Comparison of ENCODE assay signal across 8 cellular contexts in the genomic region with DNA sequence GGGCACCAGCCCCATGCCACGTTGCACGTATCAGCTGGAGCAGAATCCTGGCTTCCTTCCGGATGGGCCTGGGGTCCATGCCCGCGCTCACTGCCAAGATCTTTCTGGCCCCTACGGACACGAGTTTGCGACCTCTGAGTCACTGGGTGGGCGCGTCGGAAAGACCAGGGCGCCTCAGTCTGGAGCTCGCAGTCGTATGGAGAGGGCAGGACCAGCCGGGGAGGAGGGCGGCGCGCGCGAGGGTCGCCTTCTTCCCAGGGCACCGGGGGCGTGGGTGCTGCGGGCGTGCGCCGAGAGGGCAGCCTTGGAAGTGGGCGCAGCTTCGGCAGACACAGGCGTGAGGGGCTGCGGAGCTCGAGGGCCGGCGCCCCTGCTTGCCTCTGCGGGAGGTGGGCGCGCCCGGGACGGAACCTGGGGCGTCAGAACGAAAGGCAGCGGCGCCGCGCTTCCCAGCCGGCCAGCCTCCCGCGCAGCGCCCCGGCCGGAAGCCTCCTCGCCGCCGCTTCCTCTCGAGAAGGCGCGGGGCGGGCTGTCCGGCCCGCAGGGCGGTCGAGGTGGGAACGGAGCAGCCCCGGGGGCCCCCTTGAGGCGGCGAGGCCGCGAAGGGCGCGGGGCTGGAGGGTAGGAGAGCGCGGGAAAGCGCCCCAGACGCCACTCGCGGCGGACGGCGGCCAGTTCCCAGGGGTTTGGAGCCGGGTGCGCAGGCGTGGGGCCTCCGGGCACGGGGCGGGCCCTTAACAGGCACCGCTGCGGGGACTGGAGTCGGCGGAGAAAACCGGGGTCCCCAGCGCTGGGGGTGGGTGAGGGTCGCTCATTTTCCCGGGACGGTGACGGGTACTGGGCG. TPM values are rescaled to one million over a fixed set of nuclear protein-coding genes. Genes with fewer than 3 reads are reported as not detected.
A peak's percentile ranks its signal among the peaks of the same experiment; 100 is the strongest.
DNase-seq lines count a peak whose midpoint lies in the region; ATAC-seq and TF ChIP-seq lines count a peak whose summit lies in the region.

Gene ARL6IP4 (plus strand): TSS at position 490 of the 844 bp plus-strand sequence. CDS start 459 bp downstream, outside the sequence.

- no peaks in the 10 kb centered on the region for H3K36me3 ChIP-seq in neural progenitor cell

- H3K4me1 ChIP-seq in foreskin keratinocyte: no peaks in the 10 kb centered on the region
- peaks cover 18% of the 10 kb centered on the region for H3K4me1 ChIP-seq in neural progenitor cell

- peak within 1 kb of the TSS; percentile 86 for H3K27ac ChIP-seq in C4-2B
- H3K27ac ChIP-seq in foreskin keratinocyte: peak within 1 kb of the TSS; percentile 84
- H3K27ac ChIP-seq in neural progenitor cell: no peak within 1 kb of the TSS

- H3K27me3 ChIP-seq in foreskin keratinocyte (no peaks in the 10 kb centered on the region), neural progenitor cell (no peaks in the 10 kb centered on the region)

- peaks cover 55% of the 10 kb centered on the region for H3K4me1 Mint-ChIP-seq in neural progenitor cell

- H3K27me3 Mint-ChIP-seq in neural progenitor cell (ENCODE audit: insufficient read depth, low read depth): no peaks in the 10 kb centered on the region

- H3F3A ChIP-seq in neural progenitor cell (ENCODE audit: low read depth): no peaks in the 10 kb centered on the region

- no peak for TF ChIP-seq CTCF in C4-2B (conservative IDR thresholded peaks at IDR 0.05)
- no peak for TF ChIP-seq CTCF in foreskin keratinocyte (conservative IDR thresholded peaks at IDR 0.05)
- TF ChIP-seq CTCF in neural progenitor cell (IDR thresholded peaks at IDR 0.05): peak; percentile 25

- H3K9me3 Mint-ChIP-seq in neural progenitor cell: no peaks in the 10 kb centered on the region

- peaks cover 4% of the 10 kb centered on the region for H3K36me3 Mint-ChIP-seq in neural progenitor cell

- peaks cover 40% of the 10 kb centered on the region for H3K79me2 ChIP-seq in neural progenitor cell (ENCODE audit: low read depth)

- peak within 1 kb of the TSS; percentile 92 for H3K4me3 ChIP-seq in neural progenitor cell

- H3K4me2 ChIP-seq in neural progenitor cell: peak within 1 kb of the TSS; percentile 95

- peak within 1 kb of the TSS; percentile 97 for H3K27ac Mint-ChIP-seq in neural progenitor cell

- peak within 1 kb of the TSS; percentile 80 for H3K9ac ChIP-seq in neural progenitor cell

- H3K9me3 ChIP-seq in neural progenitor cell (ENCODE audit: low read depth): no peaks in the 10 kb centered on the region

- H2AFZ ChIP-seq in neural progenitor cell (replicated peaks): peak within 1 kb of the TSS; percentile 86

- TF ChIP-seq POLR2A in GM19193 (IDR thresholded peaks at IDR 0.05; ENCODE audit: extremely low read depth, insufficient read depth, insufficient read length): peak; percentile 86

- peak within 1 kb of the TSS; percentile 94 for H3K4me3 Mint-ChIP-seq in neural progenitor cell

- peaks cover 20% of the 10 kb centered on the region for H4K20me1 ChIP-seq in neural progenitor cell (ENCODE audit: low read depth)

- peak; percentile 64 for ATAC-seq in foreskin keratinocyte

- DNase-seq in HK-2 (ENCODE audit: unreplicated experiment) (peak; percentile 67), RPMI8226 (peak; percentile 82), activated gamma-delta T cell treated with Interleukin-2 at 50 U/mL for 16 hours (peak; percentile 58), foreskin keratinocyte (peak in 1 of 2 donors; percentile 59), neural progenitor cell (ENCODE audit: low spot score) (peak; percentile 80), superior temporal gyrus (ENCODE audit: extremely low spot score) (peak; percentile 67)

RNA-seq across cellular contexts. Expression of gene ARL6IP4, which starts in this region (rescaled TPM):
- 226 and 246 TPM in 2 replicates for total RNA-seq in foreskin keratinocyte
- 301 and 340 TPM in 2 replicates for polyA plus RNA-seq in foreskin keratinocyte
- 83.8 and 143 TPM in 2 replicates for total RNA-seq in neural progenitor cell (ENCODE audit: low replicate concordance)
